In the genomic region with DNA sequence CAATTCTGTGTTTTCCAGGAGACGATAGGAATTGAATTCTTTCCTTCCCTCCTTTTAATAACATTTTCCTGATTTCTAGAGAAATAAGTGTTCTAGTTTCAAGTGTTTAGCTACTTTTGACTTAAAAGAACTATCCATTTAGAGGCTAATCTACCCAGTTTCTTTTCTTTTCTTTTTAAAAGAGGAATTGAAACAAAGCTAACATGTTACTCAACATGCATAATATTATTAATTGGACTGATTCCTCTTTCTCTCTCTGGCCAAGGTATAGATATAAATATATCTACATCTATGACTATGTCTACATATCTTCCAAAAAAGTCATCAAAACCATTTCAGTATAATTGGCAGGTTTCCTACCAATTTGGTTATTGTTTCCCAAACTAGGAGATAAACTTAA, we compare ENCODE assay signal across 17 cellular contexts.
DNase-seq lines count a peak whose midpoint lies in the region; ATAC-seq and TF ChIP-seq lines count a peak whose summit lies in the region.
"Had no signal": no experiment of that assay in that cellular context is flagged by ENCODE, and none has a peak within 500 bp of the region (broad histone marks: within the 10 kb centered on the region; RNA-seq: fewer than 3 reads in every experiment).

No MANE protein-coding gene starts in this region.

- no peak for TF ChIP-seq CTCF in osteoblast (IDR thresholded peaks at IDR 0.05; ENCODE audit: extremely low read depth, low read depth, low read length)
- no peak for TF ChIP-seq CTCF in MM.1S (IDR thresholded peaks at IDR 0.05; ENCODE audit: low read length)

- no peaks in the 10 kb centered on the region for H4K20me1 ChIP-seq in osteoblast (ENCODE audit: insufficient read depth, low read length)
- no peaks in the 10 kb centered on the region for H4K20me1 ChIP-seq in MM.1S (ENCODE audit: insufficient read depth, low read length)

- DNase-seq in MV-4-11 (lab: John Stamatoyannopoulos, UW) = peak; percentile 68
- DNase-seq in osteoblast (ENCODE audit: insufficient read length, low spot score, missing footprints) = no peak
- DNase-seq in C1 segment of cervical spinal cord (lab: John Stamatoyannopoulos, UW) = no peak
- no peak for DNase-seq in DMS114 treated with DMSO at 0.1 percent for 48 hours (lab: John Stamatoyannopoulos, UW; ENCODE audit: unreplicated experiment)
- DNase-seq in MM.1S = no peak
- DNase-seq: activated CD8-positive, alpha-beta memory T cell treated with anti-CD3 and anti-CD28 coated beads, Interleukin-2, amount 50 U/mL, for 4 hours; head of caudate nucleus; NCI-H526; stimulated activated CD4-positive, alpha-beta T cell treated with anti-CD3 and anti-CD28 coated beads, Interleukin-2, amount 100 ng/mL, for 48 hours; stimulated activated naive CD4-positive, alpha-beta T cell treated with Interleukin-2 at 50 U/mL for 16 hours; T-helper 9 cell had no signal

- no peaks in the 10 kb centered on the region for H3K4me1 ChIP-seq in osteoblast (ENCODE audit: insufficient read depth, low read length)
- no peaks in the 10 kb centered on the region for H3K4me1 ChIP-seq in MM.1S (ENCODE audit: low read length)

- ATAC-seq in GM18867 (IDR thresholded peaks at IDR 0.05; ENCODE audit: unreplicated experiment) (peak; percentile 88), GM21515 (IDR thresholded peaks at IDR 0.05; ENCODE audit: unreplicated experiment) (peak; percentile 66), HG03103 (IDR thresholded peaks at IDR 0.05; ENCODE audit: low read depth, unreplicated experiment) (peak; percentile 72)
- ATAC-seq: HepG2 had no signal

- H3K9me3 ChIP-seq in osteoblast (ENCODE audit: low read depth, low read length) (no peaks in the 10 kb centered on the region), MM.1S (replicated peaks; ENCODE audit: insufficient read depth, low read length) (no peaks in the 10 kb centered on the region)

- no peaks in the 10 kb centered on the region for H3K27me3 ChIP-seq in osteoblast (ENCODE audit: insufficient read depth, low read length)
- no peaks in the 10 kb centered on the region for H3K27me3 ChIP-seq in MM.1S (replicated peaks; ENCODE audit: insufficient read depth, low read length)

- no peak overlapping the region for H3K27ac ChIP-seq in osteoblast (ENCODE audit: low read depth, low read length)
- H3K27ac ChIP-seq in MM.1S (ENCODE audit: low read length) = no peak overlapping the region
- H3K27ac ChIP-seq: HL-60, skin epidermis had no signal

- H3K4me2 ChIP-seq in osteoblast (ENCODE audit: insufficient read depth, low read length) (no peak overlapping the region), MM.1S (ENCODE audit: low read depth, low read length) (no peak overlapping the region)

- no peaks in the 10 kb centered on the region for H3K79me2 ChIP-seq in osteoblast (ENCODE audit: insufficient read depth, low read length)
- H3K79me2 ChIP-seq in MM.1S (ENCODE audit: low read length) = no peaks in the 10 kb centered on the region

- H3K9me2 ChIP-seq in MM.1S (replicated peaks; ENCODE audit: insufficient read depth, low read length) = no peaks in the 10 kb centered on the region

- H3K4me3 ChIP-seq in osteoblast (ENCODE audit: insufficient read depth, low read length) (no peak overlapping the region), MM.1S (ENCODE audit: low read length) (no peak overlapping the region)
- H3K4me3 ChIP-seq: skin epidermis had no signal

- no peak overlapping the region for H3K9ac ChIP-seq in MM.1S (ENCODE audit: low read length)

- H3K36me3 ChIP-seq in osteoblast (ENCODE audit: insufficient read depth, low read length) = no peaks in the 10 kb centered on the region
- no peaks in the 10 kb centered on the region for H3K36me3 ChIP-seq in MM.1S (replicated peaks; ENCODE audit: insufficient read depth, low read length)

- no peak overlapping the region for H2AFZ ChIP-seq in osteoblast (ENCODE audit: low read length)
- no peak overlapping the region for H2AFZ ChIP-seq in MM.1S (ENCODE audit: low read length)

- no peaks in the 10 kb centered on the region for H3F3A ChIP-seq in MM.1S (ENCODE audit: insufficient read depth, low read length)
